In genomic region chr10:32376780-32377179, GRCh38 we compare ENCODE assay signal across 9 cellular contexts. TPM values are rescaled to one million over a fixed set of nuclear protein-coding genes. Genes with fewer than 3 reads are reported as not detected.
A peak's percentile ranks its signal among the peaks of the same experiment; 100 is the strongest.
DNase-seq lines count a peak whose midpoint lies in the region; ATAC-seq, FAIRE-seq and TF ChIP-seq lines count a peak whose summit lies in the region.
"Had no signal": no experiment of that assay in that cellular context is flagged by ENCODE, and none has a peak within 500 bp of the region (broad histone marks: within the 10 kb centered on the region; RNA-seq: fewer than 3 reads in every experiment).

No MANE protein-coding gene starts in this region.

- no peaks in the 10 kb centered on the region for H3K36me3 ChIP-seq in cardiac muscle cell
- no peaks in the 10 kb centered on the region for H3K36me3 ChIP-seq in HepG2 (replicated peaks in 1 of 2; ENCODE audit: control insufficient read depth in 1 of 2, insufficient read depth in 2 of 2, low read length in 2 of 2)
- no peaks in the 10 kb centered on the region for H3K36me3 ChIP-seq in upper lobe of right lung

- POLR2A ChIA-PET in activated naive CD8-positive, alpha-beta T cell treated with anti-CD3 and anti-CD28 coated beads, Interleukin-2, amount 10 ng/mL, durations not matched to agents 7 days and 5 days (lab: Charles Lee), result interaction anchor here (3.9 kb wide), 1 partner anchor 69 kb away, joined by 34 read pairs; the partner anchor contains the start of gene CCDC7
- POLR2A ChIA-PET in HepG2 (lab: Yijun Ruan, JAX), result no interaction called here

- no peak for DNase-seq in cardiac muscle cell (ENCODE audit: low read depth in 1 of 2, low spot score in 1 of 2)
- no peak for DNase-seq in left cardiac atrium
- no peak for DNase-seq in activated naive CD8-positive, alpha-beta T cell treated with anti-CD3 and anti-CD28 coated beads, Interleukin-2, amount 10 ng/mL, durations not matched to agents 7 days and 5 days
- no peak for DNase-seq in HepG2 (ENCODE audit: low spot score)
- no peak for DNase-seq in upper lobe of right lung
- no peak for DNase-seq in HTR-8/SVneo (ENCODE audit: insufficient read length, low spot score)
- DNase-seq: KBM-7 had no signal

- H3K4me1 Mint-ChIP-seq in activated naive CD8-positive, alpha-beta T cell treated with anti-CD3 and anti-CD28 coated beads, Interleukin-2, amount 10 ng/mL, durations not matched to agents 7 days and 5 days, result peaks cover 22% of the 10 kb centered on the region

- H3K79me2 ChIP-seq in HepG2 (ENCODE audit: insufficient read depth, low read length), result peaks cover 66% of the 10 kb centered on the region

- no TSS peak for BruUV-seq in HepG2 (replicated peaks; lab: Mats Ljungman, UMichigan)

- under 1% methylated on average over 3 of the region's 3 CpGs for WGBS in HepG2 (ENCODE audit: low lambda C conversion rate)

- H3K4me3 Mint-ChIP-seq in activated naive CD8-positive, alpha-beta T cell treated with anti-CD3 and anti-CD28 coated beads, Interleukin-2, amount 10 ng/mL, durations not matched to agents 7 days and 5 days, result peak overlapping the region; percentile 88

- in situ Hi-C loops in HepG2 (cut with HindIII; ENCODE audit: extremely low pct_ligation_motif_present, low pct_unique_long_range_greater_than_20kb), result no loop called here

- ATAC-seq in left cardiac atrium (no peak), HepG2 (no peak), upper lobe of right lung (no peak), GM19328 (IDR thresholded peaks at IDR 0.05; ENCODE audit: unreplicated experiment) (no peak), GM21390 (IDR thresholded peaks at IDR 0.05; ENCODE audit: unreplicated experiment) (no peak)
- ATAC-seq in activated naive CD8-positive, alpha-beta T cell treated with anti-CD3 and anti-CD28 coated beads, Interleukin-2, amount 10 ng/mL, durations not matched to agents 7 days and 5 days (ENCODE audit: low read depth), result no peak

- H3K27me3 ChIP-seq in cardiac muscle cell (no peaks in the 10 kb centered on the region), HepG2 (ENCODE audit: control insufficient read depth in 1 of 2, insufficient read depth in 2 of 2, low read length in 2 of 2) (no peaks in the 10 kb centered on the region; a peak in 1 of 5 replicates), upper lobe of right lung (no peaks in the 10 kb centered on the region)

- CTCF ChIA-PET in HepG2 (lab: Yijun Ruan, JAX; ENCODE audit: low intra/inter-chr PET ratio, low total read pairs), result no interaction called here

- peak overlapping the region; percentile 92 for H3K4me3 ChIP-seq in cardiac muscle cell
- peak overlapping the region; percentile 64 to 94 (median 76); a peak in 5 of 6 replicates for H3K4me3 ChIP-seq in HepG2 (replicated peaks in 1 of 3; ENCODE audit: insufficient read depth in 1 of 3, low read depth in 2 of 3, low read length in 3 of 3)
- H3K4me3 ChIP-seq in upper lobe of right lung, result peak overlapping the region; percentile 77

- no peak for TF ChIP-seq POLR2A in HepG2 (IDR thresholded peaks at IDR 0.05; ENCODE audit: insufficient read depth in 1 of 2, low read depth in 2 of 2, low read length in 2 of 2)

- peak overlapping the region; percentile 86 for H3K27ac Mint-ChIP-seq in activated naive CD8-positive, alpha-beta T cell treated with anti-CD3 and anti-CD28 coated beads, Interleukin-2, amount 10 ng/mL, durations not matched to agents 7 days and 5 days

- TF ChIP-seq RAD21 in HepG2 (CRISPR knock-in tag; IDR thresholded peaks at IDR 0.05), result no peak

- peaks cover 2% of the 10 kb centered on the region for H3K9me3 Mint-ChIP-seq in activated naive CD8-positive, alpha-beta T cell treated with anti-CD3 and anti-CD28 coated beads, Interleukin-2, amount 10 ng/mL, durations not matched to agents 7 days and 5 days

- H3K4me1 ChIP-seq in cardiac muscle cell (ENCODE audit: low read depth) (peaks cover 22% of the 10 kb centered on the region), HepG2 (ENCODE audit: insufficient read depth, low read length) (peaks cover 50% of the 10 kb centered on the region), upper lobe of right lung (peaks cover 15% of the 10 kb centered on the region)

- intact Hi-C loops in left cardiac atrium (cut with DNase I) (no loop called here), HepG2 (cut with micrococcal nuclease; ENCODE audit: unreplicated experiment) (loop anchor here (5.0 kb wide), 1 partner anchor 71 kb away; the partner anchor contains the start of gene CCDC7), upper lobe of right lung (cut with DNase I) (no loop called here)

- H3K9ac ChIP-seq in HepG2 (ENCODE audit: insufficient read depth, low read depth, low read length), result peak overlapping the region; percentile 69

- H3K27me3 Mint-ChIP-seq in activated naive CD8-positive, alpha-beta T cell treated with anti-CD3 and anti-CD28 coated beads, Interleukin-2, amount 10 ng/mL, durations not matched to agents 7 days and 5 days, result no peaks in the 10 kb centered on the region

- TF ChIP-seq EP300 in HepG2 (IDR thresholded peaks at IDR 0.05; ENCODE audit: low read depth in 2 of 2, low read length in 2 of 2), result no peak
- TF ChIP-seq EP300 in HepG2 (CRISPR knock-in tag; IDR thresholded peaks at IDR 0.05; ENCODE audit: borderline replicate concordance), result no peak

- no peak overlapping the region for H2AFZ ChIP-seq in HepG2 (ENCODE audit: low read length)

- no peak overlapping the region for H3K27ac ChIP-seq in cardiac muscle cell
- peak overlapping the region; percentile 79 for H3K27ac ChIP-seq in HepG2 (ENCODE audit: extremely low read length, insufficient read depth, low read length)
- H3K27ac ChIP-seq in upper lobe of right lung, result peak overlapping the region; percentile 86

- no peak for FAIRE-seq in HepG2 (lab: Jason Lieb, UNC)
- no peak for FAIRE-seq in HTR-8/SVneo (lab: Jason Lieb, UNC)

- H4K20me1 ChIP-seq in HepG2 (ENCODE audit: insufficient read depth, low read length), result peaks cover 14% of the 10 kb centered on the region

- H3K36me3 Mint-ChIP-seq in activated naive CD8-positive, alpha-beta T cell treated with anti-CD3 and anti-CD28 coated beads, Interleukin-2, amount 10 ng/mL, durations not matched to agents 7 days and 5 days, result peaks cover 19% of the 10 kb centered on the region

- no peak for TF ChIP-seq CTCF in cardiac muscle cell (IDR thresholded peaks at IDR 0.05; ENCODE audit: low read depth, low read length)
- TF ChIP-seq CTCF in HepG2 (CRISPR knock-in tag; IDR thresholded peaks at IDR 0.05), result no peak
- no peak for TF ChIP-seq CTCF in upper lobe of right lung (IDR thresholded peaks at IDR 0.05)

- H3K4me2 ChIP-seq in HepG2 (ENCODE audit: low read depth, low read length), result peak overlapping the region; percentile 73

- H3K9me3 ChIP-seq in cardiac muscle cell (ENCODE audit: low read depth) (no peaks in the 10 kb centered on the region), HepG2 (ENCODE audit: low read length) (no peaks in the 10 kb centered on the region), upper lobe of right lung (no peaks in the 10 kb centered on the region)

TF ChIP-seq in HepG2, 621 proteins besides CTCF, POLR2A, EP300 and RAD21:
- peak; percentile 91; the same call in 1 of the 2 replicates for TF ChIP-seq ZNF792 (CRISPR knock-in tag; IDR thresholded peaks at IDR 0.05)
- no peak for TF ChIP-seq ZFP41 (CRISPR knock-in tag; IDR thresholded peaks at IDR 0.05; ENCODE audit: borderline replicate concordance)
- 0 out of 2 replicates have a peak, but pooled peaks have one; percentile 34 for TF ChIP-seq YEATS4 (CRISPR knock-in tag; IDR thresholded peaks at IDR 0.05; ENCODE audit: borderline replicate concordance)

RNA-seq across cellular contexts. Expression of gene EPC1, which starts 29.8 kb away (rescaled TPM):
- total RNA-seq in cardiac muscle cell (24.0 and 25.4 TPM in 2 replicates), left cardiac atrium (10 to 100 TPM; 21.0 to 23.0 TPM), HepG2 (2016; rRNA removed; fragmentation: Illumina TruSeq; extraction: Trizol) (23.6 and 28.7 TPM in 2 replicates), upper lobe of right lung (36.0 TPM)
- polyA plus RNA-seq in cardiac muscle cell (12.9 and 14.4 TPM in 2 replicates), HepG2 (2011; rRNA removed) (39.2 and 44.2 TPM in 2 replicates)
- total RNA-seq in activated naive CD8-positive, alpha-beta T cell treated with anti-CD3 and anti-CD28 coated beads, Interleukin-2, amount 10 ng/mL, durations not matched to agents 7 days and 5 days, result 10 to 100 TPM; 58.7 to 65.3 TPM
- total RNA-seq in HepG2 (2016; cell fraction: cytosol; rRNA removed; fragmentation: Illumina TruSeq; extraction: Trizol; ENCODE audit: low read depth), result 18.0 and 19.2 TPM in 2 replicates
- 25.1 and 29.8 TPM in 2 replicates for total RNA-seq in HepG2 (2016; cell fraction: insoluble cytoplasmic fraction; rRNA removed; fragmentation: Illumina TruSeq; extraction: Trizol)
- 26.1 and 31.2 TPM in 2 replicates for total RNA-seq in HepG2 (2016; cell fraction: membrane; rRNA removed; fragmentation: Illumina TruSeq; extraction: Trizol)
- 55.1 and 59.9 TPM in 2 replicates for total RNA-seq in HepG2 (2016; cell fraction: nucleus; rRNA removed; fragmentation: Illumina TruSeq; extraction: Trizol)
- polyA plus RNA-seq in HepG2 (2011; cell fraction: cytosol; rRNA removed), result 24.6 and 24.8 TPM in 2 replicates
- 51.1 and 64.3 TPM in 2 replicates for polyA plus RNA-seq in HepG2 (2011; cell fraction: nucleus; rRNA removed)
- polyA plus RNA-seq in HepG2 (2012), result 11.5 and 11.9 TPM in 2 replicates
- polyA plus RNA-seq in HepG2 (2016; cell fraction: cytosol; fragmentation: Illumina TruSeq; extraction: Trizol; ENCODE audit: low read depth), result 20.3 and 20.7 TPM in 2 replicates
- polyA plus RNA-seq in HepG2 (2016; cell fraction: insoluble cytoplasmic fraction; fragmentation: Illumina TruSeq; extraction: Trizol; ENCODE audit: low read depth), result 22.1 and 22.7 TPM in 2 replicates
- 22.4 and 25.4 TPM in 2 replicates for polyA plus RNA-seq in HepG2 (2016; cell fraction: membrane; fragmentation: Illumina TruSeq; extraction: Trizol; ENCODE audit: low read depth)
- polyA plus RNA-seq in HepG2 (2016; cell fraction: nucleus; fragmentation: Illumina TruSeq; extraction: Trizol; ENCODE audit: insufficient read depth, low read depth), result 67.0 and 70.2 TPM in 2 replicates
- 49.8 and 55.1 TPM in 2 replicates for polyA minus RNA-seq in HepG2 (2011; rRNA and poly(A)+ RNA removed; ENCODE audit: low replicate concordance)
- 15.8 and 17.6 TPM in 2 replicates for polyA minus RNA-seq in HepG2 (2011; cell fraction: cytosol; rRNA and poly(A)+ RNA removed)
- 112 and 118 TPM in 2 replicates for polyA minus RNA-seq in HepG2 (2011; cell fraction: nucleus; rRNA and poly(A)+ RNA removed)
